ENCODE assay signal across 32 cellular contexts in the genomic region with DNA sequence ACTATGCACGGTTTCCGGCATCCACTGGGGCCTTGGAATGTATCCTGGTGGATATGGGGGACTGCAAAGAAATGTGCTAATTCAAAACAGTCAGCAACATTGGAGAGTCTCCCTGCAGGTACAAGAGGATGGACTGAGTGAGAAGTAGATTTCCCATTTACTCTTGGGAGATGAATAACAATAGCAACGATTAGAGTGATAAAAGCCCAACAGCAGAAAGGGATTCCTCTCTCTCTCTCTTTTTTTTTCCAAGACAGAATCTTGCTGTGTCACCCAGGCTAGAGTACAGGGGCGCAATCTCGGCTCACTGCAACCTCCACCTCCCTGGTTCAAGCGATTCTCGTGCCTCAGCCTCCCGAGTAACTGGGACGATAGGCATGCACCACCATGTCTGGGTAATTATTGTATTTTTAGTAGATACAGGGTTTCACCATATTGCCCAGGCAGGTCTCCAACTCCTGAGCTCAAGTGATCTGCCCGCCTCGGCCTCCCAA. TPM values are rescaled to one million over a fixed set of nuclear protein-coding genes. Genes with fewer than 3 reads are reported as not detected.
"Had no signal": no experiment of that assay in that cellular context is flagged by ENCODE, and none has a peak within 500 bp of the region (broad histone marks: within the 10 kb centered on the region; RNA-seq: fewer than 3 reads in every experiment).

No MANE protein-coding gene starts in this region.

- H3K4me1 Mint-ChIP-seq: activated T-helper 17 cell treated with anti-CD3 and anti-CD28 coated beads, Interleukin-2, amount 50 U/mL, for 72 hours had no signal

- H3K36me3 ChIP-seq: esophagus squamous epithelium, heart right ventricle, left lung, lower lobe of right lung, pancreas, prostate gland, spleen, suprapubic skin, tibial artery had no signal

- H3K36me3 Mint-ChIP-seq: naive B cell had no signal

- DNase-seq: activated B cell treated with CpG ODN at 0.5 μM for 24 hours; activated CD4-positive, alpha-beta T cell treated with anti-CD3 and anti-CD28 coated beads, Interleukin-2, amount 50 U/mL, for 1 hour; activated CD8-positive, alpha-beta T cell treated with anti-CD3 and anti-CD28 coated beads for 36 hours; activated gamma-delta T cell treated with Interleukin-2 at 50 U/mL for 16 hours; activated naive CD4-positive, alpha-beta T cell treated with anti-CD3 and anti-CD28 coated beads, Interleukin-2, amount 50 U/mL, for 16 hours; activated T-cell treated with anti-CD3 and anti-CD28 coated beads, Interleukin-2, amount 50 U/mL, for 4 hours; amniotic stem cell; caudate nucleus; cortex of kidney; esophagus squamous epithelium; foreskin melanocyte; heart right ventricle; left lung; lower lobe of right lung; naive B cell; nephron progenitor cell; pancreas; right cardiac atrium; spleen; stimulated activated naive CD4-positive, alpha-beta T cell; T-helper 2 cell; tibial artery had no signal

- H3K27ac Mint-ChIP-seq: activated B cell treated with CpG ODN at 0.5 μM for 24 hours; activated CD8-positive, alpha-beta T cell treated with anti-CD3 and anti-CD28 coated beads for 36 hours; activated T-helper 17 cell treated with anti-CD3 and anti-CD28 coated beads, Interleukin-2, amount 50 U/mL, for 72 hours; nephron progenitor cell had no signal

- H3K9me3 ChIP-seq: esophagus squamous epithelium, heart right ventricle, left lung, lower lobe of right lung, pancreas, prostate gland, spleen, suprapubic skin, tibial artery had no signal

- H3K4me3 Mint-ChIP-seq: activated B cell treated with CpG ODN at 0.5 μM for 24 hours; activated CD8-positive, alpha-beta T cell treated with anti-CD3 and anti-CD28 coated beads for 36 hours; activated T-cell treated with anti-CD3 and anti-CD28 coated beads, Interleukin-2, amount 50 U/mL, for 4 hours; activated T-helper 17 cell treated with anti-CD3 and anti-CD28 coated beads, Interleukin-2, amount 50 U/mL, for 72 hours; naive B cell; nephron progenitor cell had no signal

- H3K9me3 Mint-ChIP-seq: activated B cell treated with CpG ODN at 0.5 μM for 24 hours; activated CD8-positive, alpha-beta T cell treated with anti-CD3 and anti-CD28 coated beads for 36 hours; activated T-cell treated with anti-CD3 and anti-CD28 coated beads, Interleukin-2, amount 50 U/mL, for 4 hours; activated T-helper 17 cell treated with anti-CD3 and anti-CD28 coated beads, Interleukin-2, amount 50 U/mL, for 72 hours; naive B cell; nephron progenitor cell had no signal

- H3K27me3 ChIP-seq: pancreas had no signal

- ATAC-seq: activated CD8-positive, alpha-beta T cell treated with anti-CD3 and anti-CD28 coated beads for 36 hours; activated T-cell treated with anti-CD3 and anti-CD28 coated beads, Interleukin-2, amount 50 U/mL, for 4 hours; activated T-helper 17 cell treated with anti-CD3 and anti-CD28 coated beads, Interleukin-2, amount 50 U/mL, for 72 hours; heart right ventricle; left lung; lower lobe of right lung; pancreas; right cardiac atrium had no signal

- FAIRE-seq: endometrium, islet of Langerhans, pancreas had no signal

- H3K4me3 ChIP-seq: esophagus squamous epithelium, heart right ventricle, left lung, lower lobe of right lung, pancreas, prostate gland, spleen, suprapubic skin, tibial artery had no signal

- H3K27ac ChIP-seq: epithelial cell of prostate, esophagus squamous epithelium, heart right ventricle, left lung, lower lobe of right lung, pancreas, prostate gland, spleen, suprapubic skin, tibial artery had no signal

- H3K4me1 ChIP-seq: pancreas, prostate gland had no signal

RNA-seq across cellular contexts. Expression of a gene that starts 5.0 kb away (rescaled TPM):
- total RNA-seq: activated B cell treated with CpG ODN at 0.5 μM for 24 hours; activated CD8-positive, alpha-beta T cell treated with anti-CD3 and anti-CD28 coated beads for 36 hours; activated T-cell treated with anti-CD3 and anti-CD28 coated beads, Interleukin-2, amount 50 U/mL, for 4 hours; activated T-helper 17 cell treated with anti-CD3 and anti-CD28 coated beads, Interleukin-2, amount 50 U/mL, for 72 hours; chondrocyte; glomerular endothelial cell; heart right ventricle; left lung; lower lobe of right lung; mesenteric fat pad; pancreas; right cardiac atrium; spleen; suprapubic skin; ureter had no signal
- polyA plus RNA-seq: pancreas, spleen had no signal
